In the genomic region with DNA sequence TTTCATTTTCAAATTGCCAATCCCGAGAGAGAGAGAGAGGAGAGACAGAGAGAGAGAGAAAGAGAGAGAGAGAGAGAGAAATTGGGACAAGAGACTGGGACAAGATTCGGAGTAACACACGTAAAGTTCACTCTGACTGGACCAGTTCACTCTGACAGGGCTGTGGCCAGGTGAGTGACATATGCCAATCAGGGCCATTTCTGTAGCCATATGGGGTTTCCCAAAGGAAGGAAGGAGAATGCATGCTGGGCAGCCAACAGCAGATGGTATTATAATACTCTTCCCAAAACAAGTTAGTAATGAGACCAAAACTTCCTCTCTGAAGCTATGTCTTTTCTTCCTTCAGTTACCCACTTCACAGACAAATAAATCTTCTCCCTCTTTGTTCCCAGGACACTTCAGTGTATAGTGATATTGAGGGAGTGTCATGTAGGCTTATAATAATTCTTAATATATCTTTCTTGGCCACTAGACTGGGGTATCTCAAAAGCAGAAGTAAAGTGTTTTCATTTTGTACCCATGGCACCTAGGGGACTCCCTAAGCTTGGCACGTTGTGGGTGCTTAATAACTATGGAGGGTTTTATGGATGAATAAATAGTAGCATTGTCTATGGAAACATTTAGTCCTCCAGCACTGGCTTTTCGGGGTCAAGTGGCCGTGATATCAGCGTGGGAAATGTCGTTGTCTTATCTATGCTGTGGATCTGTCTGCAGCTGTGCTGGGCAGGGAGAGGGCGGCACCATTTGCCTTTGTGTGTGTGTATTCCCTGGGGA, we compare ENCODE assay signal across 22 cellular contexts. TPM values are rescaled to one million over a fixed set of nuclear protein-coding genes. Genes with fewer than 3 reads are reported as not detected.
A peak's percentile ranks its signal among the peaks of the same experiment; 100 is the strongest.
DNase-seq lines count a peak whose midpoint lies in the region; TF ChIP-seq lines count a peak whose summit lies in the region.
"Had no signal": no experiment of that assay in that cellular context is flagged by ENCODE, and none has a peak within 500 bp of the region (broad histone marks: within the 10 kb centered on the region; RNA-seq: fewer than 3 reads in every experiment).

No MANE protein-coding gene starts in this region.

- no peak overlapping the region for H3K27ac ChIP-seq in esophagus muscularis mucosa (replicated peaks in 1 of 4)
- H3K27ac ChIP-seq: 22Rv1, upper lobe of right lung had no signal

- no peaks in the 10 kb centered on the region for H3K9me3 ChIP-seq in esophagus muscularis mucosa
- H3K9me3 ChIP-seq: upper lobe of right lung had no signal

- DNase-seq in DMS 273 (lab: John Stamatoyannopoulos, UW; ENCODE audit: unreplicated experiment) (peak; percentile 48), DMS 273 treated with DMSO at 0.1 percent for 48 hours (lab: John Stamatoyannopoulos, UW) (no peak), DMS153 (lab: John Stamatoyannopoulos, UW) (peak; percentile 74), NCI-H526 treated with DMSO at 0.1 percent for 48 hours (lab: John Stamatoyannopoulos, UW) (peak; percentile 72), esophagus muscularis mucosa (ENCODE audit: extremely low spot score) (peak; percentile 55), dedifferentiated amniotic fluid mesenchymal stem cell (ENCODE audit: extremely low spot score) (no peak), NCI-H2196 treated with DMSO at 0.1 percent for 48 hours (lab: John Stamatoyannopoulos, UW; ENCODE audit: unreplicated experiment) (no peak), RPMI8226 (no peak)
- DNase-seq: activated CD8-positive, alpha-beta T cell treated with anti-CD3 and anti-CD28 coated beads, Interleukin-2, amount 10 ng/mL, durations not matched to agents 7 days and 5 days; activated naive CD4-positive, alpha-beta T cell; activated T-cell treated with anti-CD3 and anti-CD28 coated beads, Interleukin-2, amount 50 U/mL, for 1 hour; amygdala; caudate nucleus; dorsolateral prefrontal cortex; kidney; mammary epithelial cell; NCI-H1694; NCI-H524; stimulated activated CD4-positive, alpha-beta T cell treated with anti-CD3 and anti-CD28 coated beads, Interleukin-4, amount 100 ng/mL, for 1 hour; upper lobe of right lung had no signal

- no peak overlapping the region for H3K4me3 ChIP-seq in esophagus muscularis mucosa
- H3K4me3 ChIP-seq: dorsolateral prefrontal cortex, upper lobe of right lung had no signal

- peaks cover 0 to 5% (median 2%) of the 10 kb centered on the region in 4 donors for H3K4me1 ChIP-seq in esophagus muscularis mucosa
- H3K4me1 ChIP-seq: upper lobe of right lung had no signal

- H3K36me3 ChIP-seq in esophagus muscularis mucosa = no peaks in the 10 kb centered on the region
- H3K36me3 ChIP-seq: upper lobe of right lung had no signal

- TF ChIP-seq CTCF in esophagus muscularis mucosa (IDR thresholded peaks at IDR 0.05) = no peak

- no peak for TF ChIP-seq EP300 in esophagus muscularis mucosa (IDR thresholded peaks at IDR 0.05)

- no peak for TF ChIP-seq POLR2A in esophagus muscularis mucosa (IDR thresholded peaks at IDR 0.05; ENCODE audit: low read depth)

- H3K27me3 ChIP-seq in esophagus muscularis mucosa = no peaks in the 10 kb centered on the region
- H3K27me3 ChIP-seq: dorsolateral prefrontal cortex, upper lobe of right lung had no signal

- intact Hi-C loops in esophagus muscularis mucosa (cut with DNase I) = no loop called here

- WGBS in esophagus muscularis mucosa = 60% methylated on average over 9 of the region's 9 CpGs

RNA-seq across cellular contexts. Expression of gene SERP2, which starts 51.6 kb away (rescaled TPM):
- total RNA-seq in esophagus muscularis mucosa = 1 to 10 TPM; 5.8 to 9.5 (median 7.4) TPM
- total RNA-seq: SK-MEL-5 had no signal

Comparison
In these comparisons a context has a peak if more than half of its experiments do, and no peak if none do; other contexts are left out.
1. DNase-seq: peak in DMS 273 (single experiment), DMS153 (single experiment), NCI-H526 treated with DMSO at 0.1 percent for 48 hours (single experiment) and esophagus muscularis mucosa (single experiment); none in DMS 273 treated with DMSO at 0.1 percent for 48 hours (single experiment), dedifferentiated amniotic fluid mesenchymal stem cell (single experiment), NCI-H2196 treated with DMSO at 0.1 percent for 48 hours (single experiment) and RPMI8226 (single experiment).